Comparison of ENCODE assay signal across 9 cellular contexts in genomic region chr2:12106440-12107080, GRCh38.
DNase-seq lines count a peak whose midpoint lies in the region; ATAC-seq, FAIRE-seq and TF ChIP-seq lines count a peak whose summit lies in the region.
"Had no signal": no experiment of that assay in that cellular context is flagged by ENCODE, and none has a peak within 500 bp of the region (broad histone marks: within the 10 kb centered on the region; RNA-seq: fewer than 3 reads in every experiment).

No MANE protein-coding gene starts in this region.

- no peak for FAIRE-seq in HepG2 (lab: Jason Lieb, UNC)

- in situ Hi-C loops in HepG2 (cut with HindIII; ENCODE audit: extremely low pct_ligation_motif_present, low pct_unique_long_range_greater_than_20kb), result no loop called here

- peaks cover 16% of the 10 kb centered on the region for H3K4me1 ChIP-seq in HepG2 (ENCODE audit: insufficient read depth, low read length)

- no peaks in the 10 kb centered on the region for H3K9me3 Mint-ChIP-seq in Calu3 (ENCODE audit: low read depth, unreplicated experiment)
- peaks cover 0 to 6% of the 10 kb centered on the region in 2 donors for H3K9me3 Mint-ChIP-seq in activated naive CD4-positive, alpha-beta T cell treated with anti-CD3 and anti-CD28 coated beads, Interleukin-2, amount 50 U/mL, for 72 hours

- DNase-seq in Calu3 (peak; percentile 64), kidney tubule cell (ENCODE audit: low spot score) (peak; percentile 94), H7 (no peak), NCI-H446 treated with DMSO at 0.1 percent for 48 hours (lab: John Stamatoyannopoulos, UW) (no peak), HepG2 (ENCODE audit: low spot score) (no peak), activated gamma-delta T cell treated with Interleukin-2 at 50 U/mL for 16 hours (no peak)
- DNase-seq in activated naive CD4-positive, alpha-beta T cell treated with anti-CD3 and anti-CD28 coated beads, Interleukin-2, amount 50 U/mL, for 72 hours (ENCODE audit: low spot score in 2 of 2), result peak; percentile 28 to 64

- H3K27me3 ChIP-seq in H7 (ENCODE audit: control insufficient read depth, insufficient read depth, low read length), result no peaks in the 10 kb centered on the region
- peaks cover 0 to 7% of the 10 kb centered on the region in 2 experiments; a peak in 1 of 5 replicates for H3K27me3 ChIP-seq in HepG2 (ENCODE audit: control insufficient read depth in 1 of 2, insufficient read depth in 2 of 2, low read length in 2 of 2)

- POLR2A ChIA-PET in HepG2 (lab: Yijun Ruan, JAX), result no interaction called here

- H3K9ac ChIP-seq in HepG2 (ENCODE audit: insufficient read depth, low read depth, low read length), result no peak overlapping the region

- BruUV-seq in Calu3 (replicated peaks; lab: Mats Ljungman, UMichigan), result no TSS peak
- no TSS peak for BruUV-seq in HepG2 (replicated peaks; lab: Mats Ljungman, UMichigan)

- no peak for TF ChIP-seq EP300 in HepG2 (IDR thresholded peaks at IDR 0.05; ENCODE audit: low read depth in 2 of 2, low read length in 2 of 2)
- TF ChIP-seq EP300 in HepG2 (CRISPR knock-in tag; IDR thresholded peaks at IDR 0.05; ENCODE audit: borderline replicate concordance), result no peak

- no peaks in the 10 kb centered on the region for H3K9me3 ChIP-seq in HepG2 (ENCODE audit: low read length)

- H3K4me3 Mint-ChIP-seq in Calu3 (ENCODE audit: low read depth, unreplicated experiment), result no peak overlapping the region
- H3K4me3 Mint-ChIP-seq: brain had no signal

- CTCF ChIA-PET in Calu3 (lab: Charles Lee) (interaction anchor here (0.7 kb wide), 1 partner anchor 101 kb away, joined by 3 read pairs; no protein-coding TSS in a partner anchor), HepG2 (lab: Yijun Ruan, JAX; ENCODE audit: low intra/inter-chr PET ratio, low total read pairs) (no interaction called here)

- H4K20me1 ChIP-seq in HepG2 (ENCODE audit: insufficient read depth, low read length), result no peaks in the 10 kb centered on the region

- H3K27ac ChIP-seq in HepG2 (ENCODE audit: extremely low read length, insufficient read depth, low read length), result no peak overlapping the region

- TF ChIP-seq RAD21 in HepG2 (CRISPR knock-in tag; IDR thresholded peaks at IDR 0.05), result no peak

- intact Hi-C loops in Calu3 (cut with micrococcal nuclease; ENCODE audit: unreplicated experiment), result loop anchor here (5.0 kb wide), 1 partner anchor 239 kb away; no protein-coding TSS in a partner anchor
- intact Hi-C loops in HepG2 (cut with micrococcal nuclease; ENCODE audit: unreplicated experiment), result no loop called here

- H3K4me2 ChIP-seq in HepG2 (ENCODE audit: low read depth, low read length), result no peak overlapping the region

- H2AFZ ChIP-seq in HepG2 (ENCODE audit: low read length), result no peak overlapping the region

- H3K79me2 ChIP-seq in HepG2 (ENCODE audit: insufficient read depth, low read length), result no peaks in the 10 kb centered on the region

- H3K36me3 ChIP-seq in H7 (replicated peaks; ENCODE audit: control insufficient read depth, insufficient read depth, low read length), result no peaks in the 10 kb centered on the region
- no peaks in the 10 kb centered on the region for H3K36me3 ChIP-seq in HepG2 (replicated peaks in 1 of 2; ENCODE audit: control insufficient read depth in 1 of 2, insufficient read depth in 2 of 2, low read length in 2 of 2)

- H3K4me3 ChIP-seq in H7 (ENCODE audit: insufficient read depth, low read depth, low read length), result no peak overlapping the region
- no peak overlapping the region for H3K4me3 ChIP-seq in HepG2 (replicated peaks in 1 of 3; ENCODE audit: insufficient read depth in 1 of 3, low read depth in 2 of 3, low read length in 3 of 3)

- peaks cover 21% of the 10 kb centered on the region for H3K4me1 Mint-ChIP-seq in Calu3 (ENCODE audit: low read depth, unreplicated experiment)

- ATAC-seq in HG03039 (IDR thresholded peaks at IDR 0.05; ENCODE audit: unreplicated experiment), result peak; percentile 76
- peak; percentile 89 to 99 for ATAC-seq in activated naive CD4-positive, alpha-beta T cell treated with anti-CD3 and anti-CD28 coated beads, Interleukin-2, amount 50 U/mL, for 72 hours
- no peak for ATAC-seq in HepG2

- H3K27me3 Mint-ChIP-seq in Calu3 (ENCODE audit: unreplicated experiment), result peaks cover 14% of the 10 kb centered on the region
- H3K27me3 Mint-ChIP-seq: brain had no signal

- H3K36me3 Mint-ChIP-seq in Calu3 (ENCODE audit: insufficient read depth, unreplicated experiment), result no peaks in the 10 kb centered on the region
- H3K36me3 Mint-ChIP-seq in activated naive CD4-positive, alpha-beta T cell treated with anti-CD3 and anti-CD28 coated beads, Interleukin-2, amount 50 U/mL, for 72 hours, result peaks cover 0 to 5% of the 10 kb centered on the region in 2 donors
- H3K36me3 Mint-ChIP-seq: brain had no signal

- no peak for TF ChIP-seq POLR2A in HepG2 (IDR thresholded peaks at IDR 0.05; ENCODE audit: insufficient read depth in 1 of 2, low read depth in 2 of 2, low read length in 2 of 2)

- 30% methylated on average over 11 of the region's 11 CpGs for WGBS in HepG2 (ENCODE audit: low lambda C conversion rate)

- TF ChIP-seq CTCF in Calu3 (IDR thresholded peaks at IDR 0.05; ENCODE audit: unreplicated experiment), result no peak
- TF ChIP-seq CTCF in HepG2 (CRISPR knock-in tag; IDR thresholded peaks at IDR 0.05), result no peak

- H3K27ac Mint-ChIP-seq in Calu3 (ENCODE audit: unreplicated experiment), result no peak overlapping the region
- H3K27ac Mint-ChIP-seq in activated naive CD4-positive, alpha-beta T cell treated with anti-CD3 and anti-CD28 coated beads, Interleukin-2, amount 50 U/mL, for 72 hours, result no peak overlapping the region

TF ChIP-seq in HepG2, 621 proteins besides CTCF, POLR2A, EP300 and RAD21:
- TF ChIP-seq ZNF3 (CRISPR knock-in tag; IDR thresholded peaks at IDR 0.05) (no peak), NCOA5 (CRISPR knock-in tag; IDR thresholded peaks at IDR 0.05) (no peak), CBFB (CRISPR knock-in tag; IDR thresholded peaks at IDR 0.05) (no peak)
TF ChIP-seq in HepG2: peak in this region for 0.

Comparison
In these comparisons a context has a peak if more than half of its experiments do, and no peak if none do; other contexts are left out.
1. DNase-seq: peak in Calu3 (single experiment), activated naive CD4-positive, alpha-beta T cell treated with anti-CD3 and anti-CD28 coated beads, Interleukin-2, amount 50 U/mL, for 72 hours (2 of 2) and kidney tubule cell (single experiment); none in H7 (single experiment), NCI-H446 treated with DMSO at 0.1 percent for 48 hours (single experiment), HepG2 (single experiment) and activated gamma-delta T cell treated with Interleukin-2 at 50 U/mL for 16 hours (single experiment).